In genomic region chr10:110840225-110840922, GRCh38 we compare ENCODE assay signal across 16 cellular contexts. TPM values are rescaled to one million over a fixed set of nuclear protein-coding genes. Genes with fewer than 3 reads are reported as not detected.
DNase-seq lines count a peak whose midpoint lies in the region; ATAC-seq and TF ChIP-seq lines count a peak whose summit lies in the region.
"Had no signal": no experiment of that assay in that cellular context is flagged by ENCODE, and none has a peak within 500 bp of the region (broad histone marks: within the 10 kb centered on the region; RNA-seq: fewer than 3 reads in every experiment).

No MANE protein-coding gene starts in this region.

- H4K91ac ChIP-seq in trophoblast cell (ENCODE audit: low read depth, low read length): peak overlapping the region; percentile 72

- peak overlapping the region; percentile 26 for H3K14ac ChIP-seq in trophoblast cell (ENCODE audit: low read length)

- H3K9ac ChIP-seq in BLaER1 treated with 17β-estradiol and CSF1 and Interleukin-3, amounts not matched to agents 10 nM and 100 nM: peak overlapping the region in 1 of 11 experiments; percentile 9; a peak in 1 of 22 replicates
- H3K9ac ChIP-seq in trophoblast cell (ENCODE audit: low read length): no peak overlapping the region

- peaks cover 17% of the 10 kb centered on the region for H3K79me1 ChIP-seq in trophoblast cell (ENCODE audit: low read length)

- peaks cover 50 to 72% (median 63%) of the 10 kb centered on the region in 10 experiments for H3K4me1 ChIP-seq in BLaER1 treated with 17β-estradiol and CSF1 and Interleukin-3, amounts not matched to agents 10 nM and 100 nM
- H3K4me1 ChIP-seq in left ventricle myocardium inferior: peaks cover 57% of the 10 kb centered on the region
- peaks cover 23 to 24% of the 10 kb centered on the region in 2 experiments for H3K4me1 ChIP-seq in trophoblast cell (ENCODE audit: control insufficient read depth in 1 of 2, insufficient read depth in 2 of 2, low read length in 2 of 2)

- no peak overlapping the region for H3K4me3 Mint-ChIP-seq in WTC11
- H3K4me3 Mint-ChIP-seq: activated CD4-positive, alpha-beta memory T cell treated with anti-CD3 and anti-CD28 coated beads, Interleukin-2, amount 10 ng/mL, durations not matched to agents 7 days and 5 days; naive thymus-derived CD8-positive, alpha-beta T cell had no signal

- no peak overlapping the region for H2BK5ac ChIP-seq in trophoblast cell (ENCODE audit: low read depth, low read length, poor library complexity)

- no peaks in the 10 kb centered on the region for H3K27me3 Mint-ChIP-seq in WTC11 (ENCODE audit: low read depth)
- H3K27me3 Mint-ChIP-seq: activated CD4-positive, alpha-beta memory T cell treated with anti-CD3 and anti-CD28 coated beads, Interleukin-2, amount 10 ng/mL, durations not matched to agents 7 days and 5 days; naive thymus-derived CD8-positive, alpha-beta T cell had no signal

- peak overlapping the region; percentile 30 for H2AFZ ChIP-seq in trophoblast cell (ENCODE audit: insufficient read depth, low read length, poor library complexity)

- H3K36me3 ChIP-seq in BLaER1 treated with 17β-estradiol and CSF1 and Interleukin-3, amounts not matched to agents 10 nM and 100 nM: no peaks in the 10 kb centered on the region
- H3K36me3 ChIP-seq in left ventricle myocardium inferior (peaks cover 10% of the 10 kb centered on the region), trophoblast cell (ENCODE audit: control insufficient read depth in 1 of 2, insufficient read depth in 2 of 2, low read length in 2 of 2) (no peaks in the 10 kb centered on the region)

- H3K4me2 ChIP-seq in BLaER1 treated with 17β-estradiol and CSF1 and Interleukin-3, amounts not matched to agents 10 nM and 100 nM: peak overlapping the region; percentile 76 to 94 (median 82); a peak in 20 of 22 replicates
- no peak overlapping the region for H3K4me2 ChIP-seq in trophoblast cell (ENCODE audit: low read length)
- H3K4me2 ChIP-seq: smooth muscle cell had no signal

- no peaks in the 10 kb centered on the region for H3K9me3 ChIP-seq in BLaER1 treated with 17β-estradiol and CSF1 and Interleukin-3, amounts not matched to agents 10 nM and 100 nM (replicated peaks in 1 of 11)
- H3K9me3 ChIP-seq in left ventricle myocardium inferior (replicated peaks) (no peaks in the 10 kb centered on the region), trophoblast cell (ENCODE audit: insufficient read depth, low read depth, low read length) (no peaks in the 10 kb centered on the region)
- H3K9me3 ChIP-seq: esophagus muscularis mucosa had no signal

- ATAC-seq in WTC11: 0 out of 2 replicates have a peak, but pooled peaks have one; percentile 17
- ATAC-seq: HCT116; naive thymus-derived CD8-positive, alpha-beta T cell had no signal

- no peak overlapping the region for H3K27ac Mint-ChIP-seq in WTC11
- H3K27ac Mint-ChIP-seq: activated CD4-positive, alpha-beta memory T cell treated with anti-CD3 and anti-CD28 coated beads, Interleukin-2, amount 10 ng/mL, durations not matched to agents 7 days and 5 days had no signal

- H3K9me3 Mint-ChIP-seq in WTC11: peaks cover 3% of the 10 kb centered on the region
- H3K9me3 Mint-ChIP-seq: activated CD4-positive, alpha-beta memory T cell treated with anti-CD3 and anti-CD28 coated beads, Interleukin-2, amount 10 ng/mL, durations not matched to agents 7 days and 5 days; naive thymus-derived CD8-positive, alpha-beta T cell had no signal

- TF ChIP-seq CTCF in WTC11 (IDR thresholded peaks at IDR 0.05) (no peak), left ventricle myocardium inferior (IDR thresholded peaks at IDR 0.05; ENCODE audit: borderline replicate concordance) (no peak)

- CTCF ChIA-PET in WTC11 (lab: Charles Lee): no interaction called here

- intact Hi-C loops in left ventricle myocardium inferior (cut with micrococcal nuclease): no loop called here

- H3K79me2 ChIP-seq in trophoblast cell (ENCODE audit: control insufficient read depth, insufficient read depth, low read length, poor library complexity): no peaks in the 10 kb centered on the region

- no peak overlapping the region for H3K23ac ChIP-seq in trophoblast cell (ENCODE audit: low read length)

- no peaks in the 10 kb centered on the region for H4K20me1 ChIP-seq in BLaER1 treated with 17β-estradiol and CSF1 and Interleukin-3, amounts not matched to agents 10 nM and 100 nM

- POLR2A ChIA-PET in WTC11 (lab: Charles Lee): interaction anchor here (0.7 kb wide), 1 partner anchor 968 kb away, joined by 3 read pairs; no protein-coding TSS in a partner anchor

- peak overlapping the region in 8 of 11 experiments; percentile 41 to 96 (median 92); a peak in 16 of 22 replicates for H3K27ac ChIP-seq in BLaER1 treated with 17β-estradiol and CSF1 and Interleukin-3, amounts not matched to agents 10 nM and 100 nM
- H3K27ac ChIP-seq in left ventricle myocardium inferior (replicated peaks): peak overlapping the region; percentile 75
- H3K27ac ChIP-seq in trophoblast cell (ENCODE audit: low read depth, low read length): no peak overlapping the region
- H3K27ac ChIP-seq: esophagus muscularis mucosa had no signal

- peak overlapping the region; percentile 27 for H2AK5ac ChIP-seq in trophoblast cell (ENCODE audit: low read length)

- no peak overlapping the region for H3K4me3 ChIP-seq in BLaER1 treated with 17β-estradiol and CSF1 and Interleukin-3, amounts not matched to agents 10 nM and 100 nM
- H3K4me3 ChIP-seq in left ventricle myocardium inferior (no peak overlapping the region), trophoblast cell (ENCODE audit: low read depth, low read length) (no peak overlapping the region)
- H3K4me3 ChIP-seq: esophagus muscularis mucosa, smooth muscle cell had no signal

- no peaks in the 10 kb centered on the region for H3K36me3 Mint-ChIP-seq in WTC11
- H3K36me3 Mint-ChIP-seq: naive thymus-derived CD8-positive, alpha-beta T cell had no signal

- H3K27me3 ChIP-seq in BLaER1 treated with 17β-estradiol and CSF1 and Interleukin-3, amounts not matched to agents 10 nM and 100 nM: no peaks in the 10 kb centered on the region; a peak in 1 of 22 replicates
- no peaks in the 10 kb centered on the region for H3K27me3 ChIP-seq in left ventricle myocardium inferior (ENCODE audit: low read depth)
- H3K27me3 ChIP-seq in trophoblast cell (ENCODE audit: insufficient read depth, low read length): no peaks in the 10 kb centered on the region
- H3K27me3 ChIP-seq: esophagus muscularis mucosa had no signal

- peak overlapping the region; percentile 53 for H2BK12ac ChIP-seq in trophoblast cell (ENCODE audit: low read length)

- H2BK120ac ChIP-seq in trophoblast cell (ENCODE audit: insufficient read depth, low read length, poor library complexity): peak overlapping the region; percentile 8

- H3K4ac ChIP-seq in trophoblast cell (ENCODE audit: low read depth, low read length): no peak overlapping the region

- DNase-seq in WTC11 (ENCODE audit: low spot score): no peak
- DNase-seq in left ventricle myocardium inferior: no peak
- no peak for DNase-seq in trophoblast cell
- no peak for DNase-seq in activated naive CD4-positive, alpha-beta T cell (lab: John Stamatoyannopoulos, UW)
- DNase-seq in NCI-H82 (lab: John Stamatoyannopoulos, UW): no peak
- DNase-seq in NCI-H748 treated with DMSO at 0.1 percent for 48 hours (lab: John Stamatoyannopoulos, UW): no peak
- no peak for DNase-seq in AG20443 (ENCODE audit: low spot score)
- DNase-seq: activated CD4-positive, alpha-beta memory T cell treated with anti-CD3 and anti-CD28 coated beads, Interleukin-2, amount 10 ng/mL, durations not matched to agents 7 days and 5 days; central memory CD4-positive, alpha-beta T cell; DMS53; naive thymus-derived CD8-positive, alpha-beta T cell; NCI-H345 had no signal

- no peak overlapping the region for H4K8ac ChIP-seq in trophoblast cell (ENCODE audit: low read depth, low read length)

- peaks cover 31% of the 10 kb centered on the region for H3K4me1 Mint-ChIP-seq in WTC11

- no peak overlapping the region for H4K12ac ChIP-seq in trophoblast cell (ENCODE audit: low read depth, low read length)

- peak overlapping the region; percentile 16 for H3K18ac ChIP-seq in trophoblast cell (ENCODE audit: low read length)

- WGBS in trophoblast cell (ENCODE audit: extremely low coverage, insufficient coverage, insufficient read length): no CpG with 5 or more reads among the region's 5 CpGs

TF ChIP-seq in WTC11, 78 proteins besides CTCF, POLR2A, EP300 and RAD21 (continues in another document):
- TF ChIP-seq, protein P1, sequence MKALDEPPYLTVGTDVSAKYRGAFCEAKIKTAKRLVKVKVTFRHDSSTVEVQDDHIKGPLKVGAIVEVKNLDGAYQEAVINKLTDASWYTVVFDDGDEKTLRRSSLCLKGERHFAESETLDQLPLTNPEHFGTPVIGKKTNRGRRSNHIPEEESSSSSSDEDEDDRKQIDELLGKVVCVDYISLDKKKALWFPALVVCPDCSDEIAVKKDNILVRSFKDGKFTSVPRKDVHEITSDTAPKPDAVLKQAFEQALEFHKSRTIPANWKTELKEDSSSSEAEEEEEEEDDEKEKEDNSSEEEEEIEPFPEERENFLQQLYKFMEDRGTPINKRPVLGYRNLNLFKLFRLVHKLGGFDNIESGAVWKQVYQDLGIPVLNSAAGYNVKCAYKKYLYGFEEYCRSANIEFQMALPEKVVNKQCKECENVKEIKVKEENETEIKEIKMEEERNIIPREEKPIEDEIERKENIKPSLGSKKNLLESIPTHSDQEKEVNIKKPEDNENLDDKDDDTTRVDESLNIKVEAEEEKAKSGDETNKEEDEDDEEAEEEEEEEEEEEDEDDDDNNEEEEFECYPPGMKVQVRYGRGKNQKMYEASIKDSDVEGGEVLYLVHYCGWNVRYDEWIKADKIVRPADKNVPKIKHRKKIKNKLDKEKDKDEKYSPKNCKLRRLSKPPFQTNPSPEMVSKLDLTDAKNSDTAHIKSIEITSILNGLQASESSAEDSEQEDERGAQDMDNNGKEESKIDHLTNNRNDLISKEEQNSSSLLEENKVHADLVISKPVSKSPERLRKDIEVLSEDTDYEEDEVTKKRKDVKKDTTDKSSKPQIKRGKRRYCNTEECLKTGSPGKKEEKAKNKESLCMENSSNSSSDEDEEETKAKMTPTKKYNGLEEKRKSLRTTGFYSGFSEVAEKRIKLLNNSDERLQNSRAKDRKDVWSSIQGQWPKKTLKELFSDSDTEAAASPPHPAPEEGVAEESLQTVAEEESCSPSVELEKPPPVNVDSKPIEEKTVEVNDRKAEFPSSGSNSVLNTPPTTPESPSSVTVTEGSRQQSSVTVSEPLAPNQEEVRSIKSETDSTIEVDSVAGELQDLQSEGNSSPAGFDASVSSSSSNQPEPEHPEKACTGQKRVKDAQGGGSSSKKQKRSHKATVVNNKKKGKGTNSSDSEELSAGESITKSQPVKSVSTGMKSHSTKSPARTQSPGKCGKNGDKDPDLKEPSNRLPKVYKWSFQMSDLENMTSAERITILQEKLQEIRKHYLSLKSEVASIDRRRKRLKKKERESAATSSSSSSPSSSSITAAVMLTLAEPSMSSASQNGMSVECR (CRISPR knock-in tag; IDR thresholded peaks at IDR 0.05; ENCODE audit: borderline replicate concordance): no peak

RNA-seq across cellular contexts. Expression of gene PDCD4, which starts 31.4 kb away (rescaled TPM):
- total RNA-seq in WTC11 (2021) (27.0 to 32.9 TPM (median 32.7 TPM) in 3 replicates), left ventricle myocardium inferior (86.5 TPM)
- 57.0 and 61.1 TPM in 2 replicates for polyA plus RNA-seq in trophoblast cell (2013)
